ENCODE assay signal across 17 cellular contexts in the genomic region with DNA sequence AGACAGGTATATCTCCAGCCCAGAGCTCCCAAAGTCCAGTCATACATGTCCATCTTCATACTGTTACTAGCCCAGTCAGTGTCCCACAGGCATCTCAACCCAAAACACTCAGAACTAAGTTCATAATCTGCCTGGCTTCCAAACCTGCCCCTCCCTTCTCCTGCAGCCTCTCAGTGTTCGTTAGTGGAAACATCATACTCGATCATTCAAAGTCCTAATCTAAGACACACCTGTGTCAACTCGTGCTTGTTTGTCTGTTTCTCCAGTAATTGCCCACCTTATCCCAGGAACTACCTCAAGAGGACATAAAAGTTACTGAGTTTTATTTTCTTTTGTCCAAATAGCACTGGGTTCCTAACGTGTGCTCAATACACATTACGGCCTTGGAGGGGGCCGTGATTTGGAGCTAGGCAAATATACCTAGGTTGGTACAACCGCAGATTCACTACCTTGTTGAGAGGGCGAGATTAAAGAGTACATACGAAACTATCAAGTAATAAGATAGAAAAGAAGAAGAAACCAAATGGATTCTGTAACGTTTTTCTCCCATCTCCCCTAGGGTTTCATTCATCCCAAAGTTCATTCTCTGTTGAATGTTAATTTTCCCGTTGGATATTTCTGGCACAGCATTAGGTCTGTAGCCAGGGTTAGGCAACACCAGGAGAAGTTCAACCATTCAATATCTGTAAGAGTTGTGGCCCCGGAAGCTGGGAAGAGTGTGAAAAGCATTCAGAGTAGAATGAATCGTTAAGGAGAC. TPM values are rescaled to one million over a fixed set of nuclear protein-coding genes. Genes with fewer than 3 reads are reported as not detected.
DNase-seq lines count a peak whose midpoint lies in the region; ATAC-seq, FAIRE-seq and TF ChIP-seq lines count a peak whose summit lies in the region.
"Had no signal": no experiment of that assay in that cellular context is flagged by ENCODE, and none has a peak within 500 bp of the region (broad histone marks: within the 10 kb centered on the region; RNA-seq: fewer than 3 reads in every experiment).

No MANE protein-coding gene starts in this region.

- BruUV-seq in HepG2 (replicated peaks; lab: Mats Ljungman, UMichigan) = no TSS peak

- H3K36me3 Mint-ChIP-seq in WTC11 (no peaks in the 10 kb centered on the region), progenitor cell of endocrine pancreas (ENCODE audit: insufficient read depth) (no peaks in the 10 kb centered on the region)

- H3K4me1 ChIP-seq in HepG2 (ENCODE audit: insufficient read depth, low read length) = peaks cover 87% of the 10 kb centered on the region

- in situ Hi-C loops in HepG2 (cut with HindIII; ENCODE audit: extremely low pct_ligation_motif_present, low pct_unique_long_range_greater_than_20kb) = no loop called here

- no peaks in the 10 kb centered on the region for H3K27me3 ChIP-seq in HepG2 (ENCODE audit: control insufficient read depth in 1 of 2, insufficient read depth in 2 of 2, low read length in 2 of 2)
- H3K27me3 ChIP-seq: Peyer's patch had no signal

- no peaks in the 10 kb centered on the region for H3K9me3 Mint-ChIP-seq in WTC11
- H3K9me3 Mint-ChIP-seq in progenitor cell of endocrine pancreas (ENCODE audit: low read depth) = no peaks in the 10 kb centered on the region

- H3K4me3 Mint-ChIP-seq in WTC11 (no peak overlapping the region), progenitor cell of endocrine pancreas (ENCODE audit: low read depth) (peak overlapping the region; percentile 8)

- no peak for ATAC-seq in WTC11
- peak; percentile 59 for ATAC-seq in HepG2

- TF ChIP-seq CTCF in WTC11 (IDR thresholded peaks at IDR 0.05) (no peak), HepG2 (CRISPR knock-in tag; IDR thresholded peaks at IDR 0.05) (no peak), progenitor cell of endocrine pancreas (IDR thresholded peaks at IDR 0.05; ENCODE audit: unreplicated experiment) (no peak)

- peak overlapping the region; percentile 16 for H2AFZ ChIP-seq in HepG2 (ENCODE audit: low read length)

- H3K4me1 Mint-ChIP-seq in WTC11 (peaks cover 2% of the 10 kb centered on the region), progenitor cell of endocrine pancreas (ENCODE audit: low read depth) (peaks cover 30% of the 10 kb centered on the region)

- TF ChIP-seq RAD21 in HepG2 (CRISPR knock-in tag; IDR thresholded peaks at IDR 0.05) = no peak

- H3K36me3 ChIP-seq in HepG2 (replicated peaks in 1 of 2; ENCODE audit: control insufficient read depth in 1 of 2, insufficient read depth in 2 of 2, low read length in 2 of 2) = no peaks in the 10 kb centered on the region
- H3K36me3 ChIP-seq: Peyer's patch had no signal

- intact Hi-C loops in HepG2 (cut with micrococcal nuclease; ENCODE audit: unreplicated experiment) = no loop called here

- peak overlapping the region; percentile 5 to 17 (median 11); a peak in 2 of 6 replicates for H3K4me3 ChIP-seq in HepG2 (replicated peaks in 1 of 3; ENCODE audit: insufficient read depth in 1 of 3, low read depth in 2 of 3, low read length in 3 of 3)
- H3K4me3 ChIP-seq: Peyer's patch had no signal

- H3K9me3 ChIP-seq in HepG2 (ENCODE audit: low read length) = no peaks in the 10 kb centered on the region
- H3K9me3 ChIP-seq: Peyer's patch had no signal

- peak overlapping the region; percentile 71 for H3K27ac ChIP-seq in HepG2 (ENCODE audit: extremely low read length, insufficient read depth, low read length)
- H3K27ac ChIP-seq: C4-2B had no signal

- CTCF ChIA-PET in WTC11 (lab: Charles Lee) (interaction anchor here (1.1 to 3.1 kb wide), 6 partner anchors 21 to 89 kb away, joined by 4 to 17 read pairs (median 6); no protein-coding TSS in a partner anchor), HepG2 (lab: Yijun Ruan, JAX; ENCODE audit: low intra/inter-chr PET ratio, low total read pairs) (interaction anchor here (1.7 to 1.9 kb wide), 2 partner anchors 46 kb away, joined by 4 to 5 read pairs; no protein-coding TSS in a partner anchor)

- no peak for FAIRE-seq in HepG2 (lab: Jason Lieb, UNC)
- FAIRE-seq: A204.1 had no signal

- H3K27ac Mint-ChIP-seq in WTC11 = no peak overlapping the region
- H3K27ac Mint-ChIP-seq in progenitor cell of endocrine pancreas = peak overlapping the region; percentile 31

- 0 out of 4 replicates have a peak, but pooled peaks of 1 of the 2 experiments have one; percentile 19 for TF ChIP-seq EP300 in HepG2 (IDR thresholded peaks at IDR 0.05; ENCODE audit: low read depth in 2 of 2, low read length in 2 of 2)
- TF ChIP-seq EP300 in HepG2 (CRISPR knock-in tag; IDR thresholded peaks at IDR 0.05; ENCODE audit: borderline replicate concordance) = no peak

- H3K4me2 ChIP-seq in HepG2 (ENCODE audit: low read depth, low read length) = peak overlapping the region; percentile 59

- H4K20me1 ChIP-seq in HepG2 (ENCODE audit: insufficient read depth, low read length) = no peaks in the 10 kb centered on the region

- no peaks in the 10 kb centered on the region for H3K79me2 ChIP-seq in HepG2 (ENCODE audit: insufficient read depth, low read length)

- no peak for TF ChIP-seq POLR2A in HepG2 (IDR thresholded peaks at IDR 0.05; ENCODE audit: insufficient read depth in 1 of 2, low read depth in 2 of 2, low read length in 2 of 2)

- H3K27me3 Mint-ChIP-seq in WTC11 (ENCODE audit: low read depth) (0 out of 2 replicates have a peak, but pooled peaks cover 2% of the 10 kb centered on the region), progenitor cell of endocrine pancreas (peaks cover 6% of the 10 kb centered on the region)

- WGBS in HepG2 (ENCODE audit: low lambda C conversion rate) = 15% methylated on average over 13 of the region's 13 CpGs

- no peak for DNase-seq in WTC11 (ENCODE audit: low spot score)
- DNase-seq in HepG2 (ENCODE audit: low spot score) = no peak
- DNase-seq in progenitor cell of endocrine pancreas (ENCODE audit: low spot score, unreplicated experiment) = no peak
- DNase-seq in RKO (ENCODE audit: low spot score) = no peak
- DNase-seq in GM19240 (ENCODE audit: insufficient read length, low spot score) = no peak
- DNase-seq in NCI-H524 (lab: John Stamatoyannopoulos, UW) = no peak
- DNase-seq: COR-L47, Karpas-422, NCI-H1105 treated with DMSO at 0.1 percent for 48 hours, NCI-H187 treated with DMSO at 0.1 percent for 48 hours, NCI-H446, NCI-H82, Peyer's patch, SHP77 had no signal

- POLR2A ChIA-PET in WTC11 (lab: Charles Lee) (no interaction called here), HepG2 (lab: Yijun Ruan, JAX) (interaction anchor here (1.2 to 2.8 kb wide), 10 partner anchors 9 to 46 kb away, joined by 4 to 59 read pairs (median 8); a partner anchor contains a TSS)

- no peak overlapping the region for H3K9ac ChIP-seq in HepG2 (ENCODE audit: insufficient read depth, low read depth, low read length)

RNA-seq across cellular contexts. Expression of a gene that starts 3.1 kb away (rescaled TPM):
- not detected in 3 replicates for total RNA-seq in WTC11 (2021)
- not detected in 2 replicates for total RNA-seq in HepG2 (2016; rRNA removed; fragmentation: Illumina TruSeq; extraction: Trizol)
- total RNA-seq in HepG2 (2016; cell fraction: cytosol; rRNA removed; fragmentation: Illumina TruSeq; extraction: Trizol; ENCODE audit: low read depth) = not detected in 2 replicates
- total RNA-seq in HepG2 (2016; cell fraction: insoluble cytoplasmic fraction; rRNA removed; fragmentation: Illumina TruSeq; extraction: Trizol) = not detected in 2 replicates
- not detected in 2 replicates for total RNA-seq in HepG2 (2016; cell fraction: membrane; rRNA removed; fragmentation: Illumina TruSeq; extraction: Trizol)
- total RNA-seq in HepG2 (2016; cell fraction: nucleus; rRNA removed; fragmentation: Illumina TruSeq; extraction: Trizol) = not detected in 2 replicates
- not detected in 2 replicates for polyA plus RNA-seq in HepG2 (2011; rRNA removed)
- polyA plus RNA-seq in HepG2 (2011; cell fraction: cytosol; rRNA removed) = not detected in 2 replicates
- not detected in 2 replicates for polyA plus RNA-seq in HepG2 (2011; cell fraction: nucleus; rRNA removed)
- polyA plus RNA-seq in HepG2 (2012) = not detected in 2 replicates
- not detected in 2 replicates for polyA plus RNA-seq in HepG2 (2016; cell fraction: cytosol; fragmentation: Illumina TruSeq; extraction: Trizol; ENCODE audit: low read depth)
- not detected in 2 replicates for polyA plus RNA-seq in HepG2 (2016; cell fraction: insoluble cytoplasmic fraction; fragmentation: Illumina TruSeq; extraction: Trizol; ENCODE audit: low read depth)
- not detected in 2 replicates for polyA plus RNA-seq in HepG2 (2016; cell fraction: membrane; fragmentation: Illumina TruSeq; extraction: Trizol; ENCODE audit: low read depth)
- polyA plus RNA-seq in HepG2 (2016; cell fraction: nucleus; fragmentation: Illumina TruSeq; extraction: Trizol; ENCODE audit: insufficient read depth, low read depth) = not detected in 2 replicates
- polyA minus RNA-seq in HepG2 (2011; rRNA and poly(A)+ RNA removed; ENCODE audit: low replicate concordance) = not detected in 2 replicates
- polyA minus RNA-seq in HepG2 (2011; cell fraction: cytosol; rRNA and poly(A)+ RNA removed) = not detected in 2 replicates
- not detected in 2 replicates for polyA minus RNA-seq in HepG2 (2011; cell fraction: nucleus; rRNA and poly(A)+ RNA removed)
- not detected in 2 replicates for total RNA-seq in progenitor cell of endocrine pancreas
- total RNA-seq: H4, Peyer's patch had no signal

RNA-seq across cellular contexts. Expression of a gene that starts 9.3 kb away (rescaled TPM):
- 58.6 to 74.2 TPM (median 58.8 TPM) in 3 replicates for total RNA-seq in WTC11 (2021)
- total RNA-seq in HepG2 (2016; rRNA removed; fragmentation: Illumina TruSeq; extraction: Trizol) = 18.5 and 28.1 TPM in 2 replicates
- total RNA-seq in HepG2 (2016; cell fraction: cytosol; rRNA removed; fragmentation: Illumina TruSeq; extraction: Trizol; ENCODE audit: low read depth) = 5.0 and 7.1 TPM in 2 replicates
- total RNA-seq in HepG2 (2016; cell fraction: insoluble cytoplasmic fraction; rRNA removed; fragmentation: Illumina TruSeq; extraction: Trizol) = 15.0 and 26.8 TPM in 2 replicates
- total RNA-seq in HepG2 (2016; cell fraction: membrane; rRNA removed; fragmentation: Illumina TruSeq; extraction: Trizol) = 8.4 and 8.6 TPM in 2 replicates
- total RNA-seq in HepG2 (2016; cell fraction: nucleus; rRNA removed; fragmentation: Illumina TruSeq; extraction: Trizol) = 32.3 and 36.7 TPM in 2 replicates
- polyA plus RNA-seq in HepG2 (2011; rRNA removed) = 78.1 and 97.1 TPM in 2 replicates
- polyA plus RNA-seq in HepG2 (2011; cell fraction: cytosol; rRNA removed) = 47.9 and 68.0 TPM in 2 replicates
- 243 and 248 TPM in 2 replicates for polyA plus RNA-seq in HepG2 (2011; cell fraction: nucleus; rRNA removed)
- 34.1 and 49.5 TPM in 2 replicates for polyA plus RNA-seq in HepG2 (2012)
- polyA plus RNA-seq in HepG2 (2016; cell fraction: cytosol; fragmentation: Illumina TruSeq; extraction: Trizol; ENCODE audit: low read depth) = 2.9 and 3.7 TPM in 2 replicates
- polyA plus RNA-seq in HepG2 (2016; cell fraction: insoluble cytoplasmic fraction; fragmentation: Illumina TruSeq; extraction: Trizol; ENCODE audit: low read depth) = 13.8 and 18.7 TPM in 2 replicates
- polyA plus RNA-seq in HepG2 (2016; cell fraction: membrane; fragmentation: Illumina TruSeq; extraction: Trizol; ENCODE audit: low read depth) = 5.9 and 7.3 TPM in 2 replicates
- polyA plus RNA-seq in HepG2 (2016; cell fraction: nucleus; fragmentation: Illumina TruSeq; extraction: Trizol; ENCODE audit: insufficient read depth, low read depth) = 69.4 and 77.3 TPM in 2 replicates
- polyA minus RNA-seq in HepG2 (2011; rRNA and poly(A)+ RNA removed; ENCODE audit: low replicate concordance) = 29.6 and 155 TPM in 2 replicates
- polyA minus RNA-seq in HepG2 (2011; cell fraction: cytosol; rRNA and poly(A)+ RNA removed) = 32.6 and 33.5 TPM in 2 replicates
- 71.0 and 71.2 TPM in 2 replicates for polyA minus RNA-seq in HepG2 (2011; cell fraction: nucleus; rRNA and poly(A)+ RNA removed)
- total RNA-seq in progenitor cell of endocrine pancreas = 57.3 and 65.3 TPM in 2 replicates

RNA-seq across cellular contexts. Expression of a gene that starts 18.6 kb away (rescaled TPM):
- not detected in 3 replicates for total RNA-seq in WTC11 (2021)
- total RNA-seq in HepG2 (2016; rRNA removed; fragmentation: Illumina TruSeq; extraction: Trizol) = not detected in 2 replicates
- not detected in 2 replicates for total RNA-seq in HepG2 (2016; cell fraction: cytosol; rRNA removed; fragmentation: Illumina TruSeq; extraction: Trizol; ENCODE audit: low read depth)
- total RNA-seq in HepG2 (2016; cell fraction: insoluble cytoplasmic fraction; rRNA removed; fragmentation: Illumina TruSeq; extraction: Trizol) = not detected in 2 replicates
- not detected in 2 replicates for total RNA-seq in HepG2 (2016; cell fraction: membrane; rRNA removed; fragmentation: Illumina TruSeq; extraction: Trizol)
- total RNA-seq in HepG2 (2016; cell fraction: nucleus; rRNA removed; fragmentation: Illumina TruSeq; extraction: Trizol) = not detected in 2 replicates
- polyA plus RNA-seq in HepG2 (2011; rRNA removed) = 0.04 and 0.17 TPM in 2 replicates
- 0.04 and 0.06 TPM in 2 replicates for polyA plus RNA-seq in HepG2 (2011; cell fraction: cytosol; rRNA removed)
- polyA plus RNA-seq in HepG2 (2011; cell fraction: nucleus; rRNA removed) = 0.23 and 0.42 TPM in 2 replicates
- 0.41 and 1.6 TPM in 2 replicates for polyA plus RNA-seq in HepG2 (2012)
- polyA plus RNA-seq in HepG2 (2016; cell fraction: cytosol; fragmentation: Illumina TruSeq; extraction: Trizol; ENCODE audit: low read depth) = not detected in 2 replicates
- polyA plus RNA-seq in HepG2 (2016; cell fraction: insoluble cytoplasmic fraction; fragmentation: Illumina TruSeq; extraction: Trizol; ENCODE audit: low read depth) = not detected in 2 replicates
- not detected in 2 replicates for polyA plus RNA-seq in HepG2 (2016; cell fraction: membrane; fragmentation: Illumina TruSeq; extraction: Trizol; ENCODE audit: low read depth)
- not detected in 2 replicates for polyA plus RNA-seq in HepG2 (2016; cell fraction: nucleus; fragmentation: Illumina TruSeq; extraction: Trizol; ENCODE audit: insufficient read depth, low read depth)
- polyA minus RNA-seq in HepG2 (2011; rRNA and poly(A)+ RNA removed; ENCODE audit: low replicate concordance) = not detected in 2 replicates
- polyA minus RNA-seq in HepG2 (2011; cell fraction: cytosol; rRNA and poly(A)+ RNA removed) = not detected in 2 replicates
- not detected in 2 replicates for polyA minus RNA-seq in HepG2 (2011; cell fraction: nucleus; rRNA and poly(A)+ RNA removed)
- not detected in 2 replicates for total RNA-seq in progenitor cell of endocrine pancreas
- total RNA-seq: H4, Peyer's patch had no signal

RNA-seq across cellular contexts. Expression of a gene that starts 26.2 kb away (rescaled TPM):
- total RNA-seq in WTC11 (2021) (not detected in 3 replicates), HepG2 (2016; rRNA removed; fragmentation: Illumina TruSeq; extraction: Trizol) (not detected in 2 replicates), progenitor cell of endocrine pancreas (not detected in 2 replicates)
- total RNA-seq in HepG2 (2016; cell fraction: cytosol; rRNA removed; fragmentation: Illumina TruSeq; extraction: Trizol; ENCODE audit: low read depth) = not detected in 2 replicates
- not detected in 2 replicates for total RNA-seq in HepG2 (2016; cell fraction: insoluble cytoplasmic fraction; rRNA removed; fragmentation: Illumina TruSeq; extraction: Trizol)
- total RNA-seq in HepG2 (2016; cell fraction: membrane; rRNA removed; fragmentation: Illumina TruSeq; extraction: Trizol) = not detected in 2 replicates
- total RNA-seq in HepG2 (2016; cell fraction: nucleus; rRNA removed; fragmentation: Illumina TruSeq; extraction: Trizol) = not detected in 2 replicates
- polyA plus RNA-seq in HepG2 (2011; rRNA removed) = 1.0 and 1.4 TPM in 2 replicates
- polyA plus RNA-seq in HepG2 (2011; cell fraction: cytosol; rRNA removed) = 0.10 and 0.17 TPM in 2 replicates
- polyA plus RNA-seq in HepG2 (2011; cell fraction: nucleus; rRNA removed) = 3.5 and 4.0 TPM in 2 replicates
- polyA plus RNA-seq in HepG2 (2012) = 0.65 and 2.3 TPM in 2 replicates
- polyA plus RNA-seq in HepG2 (2016; cell fraction: cytosol; fragmentation: Illumina TruSeq; extraction: Trizol; ENCODE audit: low read depth) = not detected in 2 replicates
- polyA plus RNA-seq in HepG2 (2016; cell fraction: insoluble cytoplasmic fraction; fragmentation: Illumina TruSeq; extraction: Trizol; ENCODE audit: low read depth) = not detected in 2 replicates
- polyA plus RNA-seq in HepG2 (2016; cell fraction: membrane; fragmentation: Illumina TruSeq; extraction: Trizol; ENCODE audit: low read depth) = not detected in 2 replicates
- polyA plus RNA-seq in HepG2 (2016; cell fraction: nucleus; fragmentation: Illumina TruSeq; extraction: Trizol; ENCODE audit: insufficient read depth, low read depth) = 0.49 TPM in 1 of 2 replicates, not detected in the other
- not detected in 2 replicates for polyA minus RNA-seq in HepG2 (2011; rRNA and poly(A)+ RNA removed; ENCODE audit: low replicate concordance)
- not detected in 2 replicates for polyA minus RNA-seq in HepG2 (2011; cell fraction: cytosol; rRNA and poly(A)+ RNA removed)
- 1.6 and 2.2 TPM in 2 replicates for polyA minus RNA-seq in HepG2 (2011; cell fraction: nucleus; rRNA and poly(A)+ RNA removed)
- total RNA-seq: H4, Peyer's patch had no signal

RNA-seq across cellular contexts. Expression of a gene that starts 30.8 kb away (rescaled TPM):
- total RNA-seq in WTC11 (2021) (0.35 to 0.60 TPM in 2 of 3 replicates, not detected in the other), HepG2 (2016; rRNA removed; fragmentation: Illumina TruSeq; extraction: Trizol) (0.58 and 0.63 TPM in 2 replicates), progenitor cell of endocrine pancreas (0.84 TPM in 1 of 2 replicates, not detected in the other)
- not detected in 2 replicates for total RNA-seq in HepG2 (2016; cell fraction: cytosol; rRNA removed; fragmentation: Illumina TruSeq; extraction: Trizol; ENCODE audit: low read depth)
- 0.89 and 1.0 TPM in 2 replicates for total RNA-seq in HepG2 (2016; cell fraction: insoluble cytoplasmic fraction; rRNA removed; fragmentation: Illumina TruSeq; extraction: Trizol)
- total RNA-seq in HepG2 (2016; cell fraction: membrane; rRNA removed; fragmentation: Illumina TruSeq; extraction: Trizol) = 0.72 and 1.5 TPM in 2 replicates
- total RNA-seq in HepG2 (2016; cell fraction: nucleus; rRNA removed; fragmentation: Illumina TruSeq; extraction: Trizol) = 1.1 and 1.4 TPM in 2 replicates
- polyA plus RNA-seq in HepG2 (2011; rRNA removed) = 1.7 and 4.2 TPM in 2 replicates
- polyA plus RNA-seq in HepG2 (2011; cell fraction: cytosol; rRNA removed) = 1.2 and 2.2 TPM in 2 replicates
- 4.3 and 5.0 TPM in 2 replicates for polyA plus RNA-seq in HepG2 (2011; cell fraction: nucleus; rRNA removed)
- polyA plus RNA-seq in HepG2 (2012) = 1.6 and 3.7 TPM in 2 replicates
- polyA plus RNA-seq in HepG2 (2016; cell fraction: cytosol; fragmentation: Illumina TruSeq; extraction: Trizol; ENCODE audit: low read depth) = 0.58 and 0.72 TPM in 2 replicates
- 0.66 and 1.7 TPM in 2 replicates for polyA plus RNA-seq in HepG2 (2016; cell fraction: insoluble cytoplasmic fraction; fragmentation: Illumina TruSeq; extraction: Trizol; ENCODE audit: low read depth)
- polyA plus RNA-seq in HepG2 (2016; cell fraction: membrane; fragmentation: Illumina TruSeq; extraction: Trizol; ENCODE audit: low read depth) = 0.56 and 0.69 TPM in 2 replicates
- 0.44 and 2.4 TPM in 2 replicates for polyA plus RNA-seq in HepG2 (2016; cell fraction: nucleus; fragmentation: Illumina TruSeq; extraction: Trizol; ENCODE audit: insufficient read depth, low read depth)
- polyA minus RNA-seq in HepG2 (2011; rRNA and poly(A)+ RNA removed; ENCODE audit: low replicate concordance) = 2.2 TPM in 1 of 2 replicates, not detected in the other
- 1.1 and 1.9 TPM in 2 replicates for polyA minus RNA-seq in HepG2 (2011; cell fraction: cytosol; rRNA and poly(A)+ RNA removed)
- polyA minus RNA-seq in HepG2 (2011; cell fraction: nucleus; rRNA and poly(A)+ RNA removed) = 4.1 and 4.7 TPM in 2 replicates
- total RNA-seq: H4, Peyer's patch had no signal
